8 cellular contexts compared by ENCODE assay signal in the genomic region with DNA sequence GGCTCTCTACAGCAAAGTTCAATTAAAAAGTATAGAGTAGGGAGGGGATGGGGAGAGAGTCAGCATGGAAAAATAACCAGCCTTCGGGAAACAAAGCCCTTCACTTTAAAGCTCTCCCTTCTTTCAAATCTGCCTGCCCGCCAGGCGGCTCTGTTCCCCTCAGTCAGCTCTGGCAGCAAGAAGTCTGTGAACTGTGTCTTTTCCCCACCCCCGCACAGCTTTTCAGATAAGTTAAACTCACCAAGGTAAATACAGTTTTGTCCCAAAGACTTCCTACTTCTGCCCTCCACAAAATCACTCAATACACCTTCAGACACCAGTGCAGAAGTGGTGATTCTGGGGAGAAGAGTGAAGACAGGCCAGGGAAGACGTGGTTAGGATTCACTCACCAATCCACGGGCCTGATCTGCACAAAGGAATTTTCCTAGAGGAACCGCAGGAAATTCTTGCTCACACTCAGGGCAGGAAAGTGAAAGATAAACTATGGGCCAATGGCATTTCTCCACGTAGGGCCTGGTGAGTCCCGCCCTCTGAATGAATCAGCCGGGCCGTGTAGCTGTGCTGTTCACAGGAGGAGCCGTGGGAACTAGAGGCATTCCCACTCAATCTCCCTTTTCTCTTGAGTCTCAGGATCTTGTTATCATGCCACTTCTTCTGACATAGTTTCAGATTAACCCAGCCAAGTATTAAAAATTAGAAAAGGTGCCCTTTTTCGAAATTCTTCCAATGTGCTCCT. TPM values are rescaled to one million over a fixed set of nuclear protein-coding genes. Genes with fewer than 3 reads are reported as not detected.
DNase-seq lines count a peak whose midpoint lies in the region; ATAC-seq and TF ChIP-seq lines count a peak whose summit lies in the region.

Gene TRIM5 (minus strand): TSS at position 448 of the 736 bp plus-strand sequence. CDS start 4,897 bp downstream, outside the sequence.

- peaks cover 14% of the 10 kb centered on the region for H3K36me3 Mint-ChIP-seq in progenitor cell of endocrine pancreas (ENCODE audit: insufficient read depth)

- intact Hi-C loops in heart right ventricle (cut with DNase I): loop anchor here in 4 of 10 donors (2.0 to 10.0 kb wide), 4 partner anchors 60 to 123 kb away; partner anchors contain the start of genes OR52N2 (in 3 of the 4) and TRIM34 (in 3 of the 4)

- peak within 1 kb of the TSS; percentile 76 for H3K4me3 Mint-ChIP-seq in progenitor cell of endocrine pancreas (ENCODE audit: low read depth)

- H3K9me3 Mint-ChIP-seq in progenitor cell of endocrine pancreas (ENCODE audit: low read depth): peaks cover 5% of the 10 kb centered on the region

- ATAC-seq in GM19395 (IDR thresholded peaks at IDR 0.05; ENCODE audit: unreplicated experiment): peak; percentile 76
- ATAC-seq in HG03565 (IDR thresholded peaks at IDR 0.05; ENCODE audit: unreplicated experiment): peak; percentile 56
- ATAC-seq in heart right ventricle: peak; percentile 97 to 99 (median 98)

- no peaks in the 10 kb centered on the region for H3K27me3 Mint-ChIP-seq in progenitor cell of endocrine pancreas

- WGBS in adipose tissue, 3 donors: 1 to 2% (median 2%) methylated on average over 13 of the region's 13 CpGs
- 3 to 6% methylated on average over 13 of the region's 13 CpGs for WGBS in heart right ventricle, 2 donors

- peak; percentile 21 to 79 (median 53) for TF ChIP-seq CTCF in heart right ventricle (IDR thresholded peaks at IDR 0.05)
- peak; percentile 54 for TF ChIP-seq CTCF in progenitor cell of endocrine pancreas (IDR thresholded peaks at IDR 0.05; ENCODE audit: unreplicated experiment)

- peaks cover 27% of the 10 kb centered on the region for H3K4me1 Mint-ChIP-seq in progenitor cell of endocrine pancreas (ENCODE audit: low read depth)

- DNase-seq in CD1c-positive myeloid dendritic cell (ENCODE audit: extremely low spot score) (peak; percentile 94), T follicular helper cell (ENCODE audit: low read depth) (peak; percentile 69), heart right ventricle (peak; percentile 76 to 93), progenitor cell of endocrine pancreas (ENCODE audit: low spot score, unreplicated experiment) (peak; percentile 49), ureter (ENCODE audit: low spot score) (peak; percentile 91)

- H3K27ac ChIP-seq in adipose tissue (ENCODE audit: low read depth, low read length) (peak within 1 kb of the TSS; percentile 58), heart right ventricle (peak within 1 kb of the TSS; percentile 59 to 94 (median 86))

- peaks cover 0 to 11% (median 0%) of the 10 kb centered on the region in 9 donors for H3K36me3 ChIP-seq in heart right ventricle

- peaks cover 3 to 39% (median 19%) of the 10 kb centered on the region in 9 donors for H3K4me1 ChIP-seq in heart right ventricle

- no peaks in the 10 kb centered on the region for H3K27me3 ChIP-seq in heart right ventricle

- H3K27ac Mint-ChIP-seq in progenitor cell of endocrine pancreas: peak within 1 kb of the TSS; percentile 100

- peak within 1 kb of the TSS; percentile 0 to 68 (median 54) for H3K4me3 ChIP-seq in heart right ventricle

- no peaks in the 10 kb centered on the region for H3K9me3 ChIP-seq in heart right ventricle

RNA-seq across cellular contexts. Expression of gene TRIM5, which starts in this region (rescaled TPM):
- polyA plus RNA-seq in adipose tissue: 10 to 100 TPM in 1 of 3 donors, 1 to 10 TPM in 2; 7.7 to 11.2 (median 9.7) TPM
- total RNA-seq in heart right ventricle: 10 to 100 TPM in 2 of 10 donors, 1 to 10 TPM in 8; 3.1 to 12.6 (median 7.8) TPM
- 1 to 10 TPM; 6.4 to 6.5 TPM for polyA plus RNA-seq in heart right ventricle
- total RNA-seq in progenitor cell of endocrine pancreas: 38.9 and 40.8 TPM in 2 replicates
- total RNA-seq in ureter: 34.5 TPM

Comparison
In these comparisons a context has a peak if more than half of its experiments do, and no peak if none do; other contexts are left out.
1. Peak in every context shown above with its lines: DNase-seq, ATAC-seq, H3K4me3 ChIP-seq and H3K27ac ChIP-seq.